15 cellular contexts compared by ENCODE assay signal in genomic region chr3:3038201-3038991, GRCh38.
DNase-seq lines count a peak whose midpoint lies in the region; ATAC-seq, FAIRE-seq and TF ChIP-seq lines count a peak whose summit lies in the region.
"Had no signal": no experiment of that assay in that cellular context is flagged by ENCODE, and none has a peak within 500 bp of the region (broad histone marks: within the 10 kb centered on the region; RNA-seq: fewer than 3 reads in every experiment).

No MANE protein-coding gene starts in this region.

- FAIRE-seq in HTR-8/SVneo (lab: Jason Lieb, UNC): no peak
- FAIRE-seq: endometrium, RCC 7860 had no signal

- H3K27ac ChIP-seq in gastroesophageal sphincter: no peak overlapping the region
- peak overlapping the region in 2 of 4 donors; percentile 14 to 37 for H3K27ac ChIP-seq in gastrocnemius medialis
- H3K27ac ChIP-seq: GM23248, thoracic aorta had no signal

- H3K27me3 ChIP-seq in gastroesophageal sphincter (no peaks in the 10 kb centered on the region), gastrocnemius medialis (no peaks in the 10 kb centered on the region)

- TF ChIP-seq CTCF in gastroesophageal sphincter (IDR thresholded peaks at IDR 0.05): no peak
- TF ChIP-seq CTCF in gastrocnemius medialis (IDR thresholded peaks at IDR 0.05 in 4 of 5, conservative IDR thresholded peaks at IDR 0.05 in 1 of 5): no peak

- WGBS in gastroesophageal sphincter (ENCODE audit: low coverage in 1 of 2), 2 donors: 66 to 68% methylated on average over 11 to 25 of the region's 25 CpGs

- H3K9me3 ChIP-seq in gastroesophageal sphincter (no peaks in the 10 kb centered on the region), gastrocnemius medialis (no peaks in the 10 kb centered on the region)
- H3K9me3 ChIP-seq: thoracic aorta had no signal

- in situ Hi-C loops in gastrocnemius medialis (cut with MboI; ENCODE audit: low sequenced_read_pairs in 4 of 4): no loop called here

- intact Hi-C loops in gastrocnemius medialis (cut with DNase I; ENCODE audit: low total_unique reads): no loop called here

- H3K4me3 ChIP-seq in gastroesophageal sphincter (no peak overlapping the region), gastrocnemius medialis (no peak overlapping the region)
- H3K4me3 ChIP-seq: GM23248, thoracic aorta had no signal

- no peak for TF ChIP-seq POLR2A in gastroesophageal sphincter (IDR thresholded peaks at IDR 0.05)
- TF ChIP-seq POLR2A in gastrocnemius medialis (IDR thresholded peaks at IDR 0.05): no peak

- no peak for TF ChIP-seq EP300 in gastroesophageal sphincter (IDR thresholded peaks at IDR 0.05)

- DNase-seq in NCI-H1417 treated with DMSO at 0.1 percent for 48 hours (lab: John Stamatoyannopoulos, UW) (peak; percentile 29), gastrocnemius medialis (no peak), NCI-H2081 (lab: John Stamatoyannopoulos, UW) (no peak), HTR-8/SVneo (ENCODE audit: insufficient read length, low spot score) (no peak)
- no peak for DNase-seq in activated effector memory CD4-positive, alpha-beta T cell treated with Interleukin-2 at 50 U/mL for 16 hours
- DNase-seq: activated CD4-positive, alpha-beta T cell treated with anti-CD3 and anti-CD28 coated beads, Interleukin-2, amount 50 U/mL, for 48 hours; GM23248; midbrain; NCI-H2227 treated with DMSO at 0.1 percent for 48 hours; T-helper 17 cell had no signal

- ATAC-seq in GM21526 (IDR thresholded peaks at IDR 0.05; ENCODE audit: low FRiP score, unreplicated experiment) (peak; percentile 80), gastroesophageal sphincter (peak; percentile 44), gastrocnemius medialis (peak; percentile 39 to 73)
- ATAC-seq: T-helper 17 cell had no signal

- no peaks in the 10 kb centered on the region for H3K4me1 ChIP-seq in gastroesophageal sphincter
- no peaks in the 10 kb centered on the region for H3K4me1 ChIP-seq in gastrocnemius medialis

- H3K36me3 ChIP-seq in gastroesophageal sphincter: no peaks in the 10 kb centered on the region
- no peaks in the 10 kb centered on the region for H3K36me3 ChIP-seq in gastrocnemius medialis
